ENCODE assay signal across 8 cellular contexts in the genomic region with DNA sequence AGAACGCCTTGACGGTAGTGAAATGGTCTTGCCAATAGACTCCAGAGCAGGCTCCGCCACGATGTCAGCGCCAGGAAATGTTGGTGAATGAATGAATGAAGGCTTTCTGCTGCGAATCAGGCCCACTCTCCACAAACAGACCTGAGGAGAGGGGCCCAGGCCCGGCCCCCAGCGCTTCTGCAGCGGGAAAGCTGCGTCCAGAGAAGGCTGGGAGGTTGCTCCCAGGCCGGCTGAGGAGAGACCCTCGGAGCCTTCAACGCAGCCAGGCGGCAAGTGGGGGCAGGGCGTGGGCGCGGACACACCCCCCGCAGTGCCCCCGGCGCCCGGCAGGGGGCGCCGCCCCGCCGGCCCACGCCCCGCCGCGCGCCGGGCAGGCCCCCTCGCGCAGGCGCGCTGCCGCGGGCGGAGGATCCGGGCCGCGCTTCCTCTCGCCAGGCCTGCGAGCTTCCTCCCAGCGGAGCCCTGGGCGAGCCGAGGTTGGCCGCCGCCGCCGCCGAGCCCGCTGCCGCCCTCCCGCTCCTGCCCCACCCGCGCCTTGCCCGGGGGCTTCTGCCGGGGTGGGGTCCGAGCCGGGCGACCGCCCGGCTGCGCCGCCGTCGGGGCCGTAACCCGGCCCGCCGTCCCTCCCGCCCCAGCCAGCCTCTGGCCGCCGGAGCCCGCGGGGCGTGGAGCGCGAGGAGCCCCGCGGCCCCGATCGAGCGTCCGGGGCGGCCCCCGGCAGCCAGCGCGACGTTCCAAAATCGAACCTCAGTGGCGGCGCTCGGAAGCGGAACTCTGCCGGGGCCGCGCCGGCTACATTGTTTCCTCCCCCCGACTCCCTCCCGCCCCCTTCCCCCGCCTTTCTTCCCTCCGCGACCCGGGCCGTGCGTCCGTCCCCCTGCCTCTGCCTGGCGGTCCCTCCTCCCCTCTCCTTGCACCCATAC. TPM values are rescaled to one million over a fixed set of nuclear protein-coding genes. Genes with fewer than 3 reads are reported as not detected.
A peak's percentile ranks its signal among the peaks of the same experiment; 100 is the strongest.
DNase-seq lines count a peak whose midpoint lies in the region; ATAC-seq and TF ChIP-seq lines count a peak whose summit lies in the region.

A gene (plus strand): TSS at position 408 of the 923 bp plus-strand sequence. CDS start 16,218 bp downstream, outside the sequence.

- DNase-seq in BJ (ENCODE audit: low read depth) (no peak), SKM-1 (lab: John Stamatoyannopoulos, UW; ENCODE audit: unreplicated experiment) (peak; percentile 56), head of caudate nucleus (peak in 40 of 42 donors; percentile 39 to 88 (median 75)), osteocyte (ENCODE audit: extremely low spot score, unreplicated experiment) (peak; percentile 93)
- peak; percentile 93 for DNase-seq in activated naive CD8-positive, alpha-beta T cell treated with anti-CD3 and anti-CD28 coated beads, Interleukin-2, amount 10 ng/mL, durations not matched to agents 7 days and 5 days

- no peaks in the 10 kb centered on the region for H3K36me3 ChIP-seq in BJ (ENCODE audit: control insufficient read depth, insufficient read depth, low read length)
- H3K36me3 ChIP-seq in HUES64 (ENCODE audit: insufficient read depth, low read length) = no peaks in the 10 kb centered on the region
- H3K36me3 ChIP-seq in urinary bladder (ENCODE audit: insufficient read depth) = no peaks in the 10 kb centered on the region

- peak; percentile 82 for TF ChIP-seq POLR2A in GM19099 (IDR thresholded peaks at IDR 0.05; ENCODE audit: extremely low read depth, insufficient read length, low read depth)

- POLR2A ChIA-PET in BJ (lab: Charles Lee) = no interaction called here
- POLR2A ChIA-PET in activated naive CD8-positive, alpha-beta T cell treated with anti-CD3 and anti-CD28 coated beads, Interleukin-2, amount 10 ng/mL, durations not matched to agents 7 days and 5 days (lab: Charles Lee) = interaction anchor here (1.0 to 21.9 kb wide), 8 partner anchors 11 to 241 kb away, joined by 3 to 709 read pairs (median 6); a partner anchor contains a TSS

- WGBS in HUES64 = under 1% methylated on average over 106 of the region's 109 CpGs
- WGBS in urinary bladder = under 1% methylated on average over 109 of the region's 109 CpGs

- peak within 1 kb of the TSS; percentile 97 for H3K4me3 Mint-ChIP-seq in activated naive CD8-positive, alpha-beta T cell treated with anti-CD3 and anti-CD28 coated beads, Interleukin-2, amount 10 ng/mL, durations not matched to agents 7 days and 5 days
- peak within 1 kb of the TSS; percentile 81 for H3K4me3 Mint-ChIP-seq in osteocyte (ENCODE audit: unreplicated experiment)

- no peaks in the 10 kb centered on the region for H3K9me3 Mint-ChIP-seq in activated naive CD8-positive, alpha-beta T cell treated with anti-CD3 and anti-CD28 coated beads, Interleukin-2, amount 10 ng/mL, durations not matched to agents 7 days and 5 days
- no peaks in the 10 kb centered on the region for H3K9me3 Mint-ChIP-seq in osteocyte (ENCODE audit: unreplicated experiment)

- peak; percentile 48 for TF ChIP-seq CTCF in BJ (IDR thresholded peaks at IDR 0.05; ENCODE audit: insufficient read depth, low read depth, low read length)
- peak; percentile 60 for TF ChIP-seq CTCF in osteocyte (IDR thresholded peaks at IDR 0.05)

- H3K4me1 ChIP-seq in HUES64 (ENCODE audit: insufficient read depth, low read length) (peaks cover 26% of the 10 kb centered on the region; the same call in 1 of the 2 replicates), urinary bladder (ENCODE audit: insufficient read depth) (peaks cover 2% of the 10 kb centered on the region)

- H3K9ac ChIP-seq in HUES64 (ENCODE audit: low read depth, low read length) = peak within 1 kb of the TSS; percentile 75

- H3K36me3 Mint-ChIP-seq in activated naive CD8-positive, alpha-beta T cell treated with anti-CD3 and anti-CD28 coated beads, Interleukin-2, amount 10 ng/mL, durations not matched to agents 7 days and 5 days = peaks cover 19% of the 10 kb centered on the region
- H3K36me3 Mint-ChIP-seq in osteocyte (ENCODE audit: unreplicated experiment) = no peaks in the 10 kb centered on the region

- ATAC-seq in activated naive CD8-positive, alpha-beta T cell treated with anti-CD3 and anti-CD28 coated beads, Interleukin-2, amount 10 ng/mL, durations not matched to agents 7 days and 5 days (ENCODE audit: low read depth) = peak; percentile 52

- no peak within 1 kb of the TSS; the same call in 1 of the 2 replicates for H3K27ac ChIP-seq in HUES64 (ENCODE audit: low read depth, low read length)
- H3K27ac ChIP-seq in urinary bladder (ENCODE audit: low read depth) = peak within 1 kb of the TSS; percentile 92

- peaks cover 59% of the 10 kb centered on the region for H3K4me1 Mint-ChIP-seq in activated naive CD8-positive, alpha-beta T cell treated with anti-CD3 and anti-CD28 coated beads, Interleukin-2, amount 10 ng/mL, durations not matched to agents 7 days and 5 days
- peaks cover 61% of the 10 kb centered on the region for H3K4me1 Mint-ChIP-seq in osteocyte (ENCODE audit: unreplicated experiment)

- H3K27me3 ChIP-seq in BJ (ENCODE audit: control insufficient read depth, insufficient read depth, low read length) = no peaks in the 10 kb centered on the region
- peaks cover 22% of the 10 kb centered on the region for H3K27me3 ChIP-seq in HUES64 (ENCODE audit: insufficient read depth, low read length)

- H3K9me3 ChIP-seq in HUES64 (ENCODE audit: insufficient read depth, low read depth, low read length) = no peaks in the 10 kb centered on the region

- H3K4me3 ChIP-seq in BJ (ENCODE audit: low read depth, low read length) = peak within 1 kb of the TSS; percentile 89
- H3K4me3 ChIP-seq in HUES64 (ENCODE audit: low read length) = peak within 1 kb of the TSS; percentile 82
- H3K4me3 ChIP-seq in urinary bladder (ENCODE audit: low read depth, low read length) = peak within 1 kb of the TSS; percentile 93

- CTCF ChIA-PET in BJ (lab: Yijun Ruan, JAX) = interaction anchor here (0.6 to 26.9 kb wide), 17 partner anchors 11 to 215 kb away, joined by 3 to 563 read pairs (median 4); a partner anchor contains a TSS

- peak within 1 kb of the TSS; percentile 99 for H3K27ac Mint-ChIP-seq in activated naive CD8-positive, alpha-beta T cell treated with anti-CD3 and anti-CD28 coated beads, Interleukin-2, amount 10 ng/mL, durations not matched to agents 7 days and 5 days
- peak within 1 kb of the TSS; percentile 79 for H3K27ac Mint-ChIP-seq in osteocyte (ENCODE audit: unreplicated experiment)

- H3K27me3 Mint-ChIP-seq in activated naive CD8-positive, alpha-beta T cell treated with anti-CD3 and anti-CD28 coated beads, Interleukin-2, amount 10 ng/mL, durations not matched to agents 7 days and 5 days = no peaks in the 10 kb centered on the region
- no peaks in the 10 kb centered on the region for H3K27me3 Mint-ChIP-seq in osteocyte (ENCODE audit: unreplicated experiment)

- intact Hi-C loops in head of caudate nucleus (cut with DNase I) = loop anchor here (5.0 kb wide), 1 partner anchor 55 kb away; no protein-coding TSS in a partner anchor

RNA-seq across cellular contexts. Expression of the gene that starts here (rescaled TPM):
- polyA plus RNA-seq in BJ (2011; rRNA removed) = 15.1 and 25.3 TPM in 2 replicates
- 28.2 and 28.4 TPM in 2 replicates for polyA minus RNA-seq in BJ (2011; rRNA and poly(A)+ RNA removed)
- polyA plus RNA-seq in HUES64 (2013, experiment 1 of 2) = 33.2 TPM
- polyA plus RNA-seq in HUES64 (2013, experiment 2 of 2) = 37.8 TPM
- 100 to 1,000 TPM; 269 to 281 TPM for total RNA-seq in activated naive CD8-positive, alpha-beta T cell treated with anti-CD3 and anti-CD28 coated beads, Interleukin-2, amount 10 ng/mL, durations not matched to agents 7 days and 5 days
- 56.0 and 57.0 TPM in 2 replicates for total RNA-seq in osteocyte
- total RNA-seq in urinary bladder = 17.8 TPM
- polyA plus RNA-seq in urinary bladder = 30.7 TPM
